9 cellular contexts compared by ENCODE assay signal in the genomic region with DNA sequence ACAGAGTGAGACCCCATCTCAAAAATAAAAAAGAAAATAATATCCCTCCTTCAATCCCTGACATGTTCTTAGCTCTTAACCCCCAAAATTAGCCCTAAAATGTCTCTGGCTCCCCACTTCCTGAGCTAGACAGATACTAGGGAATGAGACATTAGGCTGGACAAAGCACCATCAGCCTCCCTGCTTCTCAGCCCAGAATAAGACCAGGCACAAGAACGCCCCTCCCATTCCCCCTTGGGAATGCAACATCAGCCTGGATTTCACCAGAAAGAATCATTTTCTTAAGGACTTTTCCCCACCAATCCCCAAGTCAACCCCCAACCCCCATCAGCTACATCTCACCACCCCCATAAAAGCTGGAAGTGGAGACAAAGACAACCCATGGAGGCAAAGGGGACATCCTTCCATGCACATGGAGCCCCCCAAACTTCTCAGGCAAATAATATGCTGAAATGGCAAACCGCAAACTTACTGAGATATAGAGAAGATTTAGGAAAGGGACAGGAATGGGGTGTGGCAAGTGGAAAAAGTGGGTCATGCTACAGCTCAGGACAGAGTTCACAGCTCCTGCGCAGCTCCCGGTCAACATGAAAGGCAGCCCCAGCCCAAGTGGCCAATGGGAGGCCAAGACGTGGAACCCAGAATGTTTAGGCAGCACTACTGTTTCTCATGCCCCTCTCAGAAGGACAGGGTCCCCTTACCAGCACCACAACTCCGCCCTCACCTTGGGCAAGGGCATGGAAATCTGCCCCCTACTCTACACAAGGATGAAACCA. TPM values are rescaled to one million over a fixed set of nuclear protein-coding genes. Genes with fewer than 3 reads are reported as not detected.
DNase-seq lines count a peak whose midpoint lies in the region; ATAC-seq and TF ChIP-seq lines count a peak whose summit lies in the region.
"Had no signal": no experiment of that assay in that cellular context is flagged by ENCODE, and none has a peak within 500 bp of the region (broad histone marks: within the 10 kb centered on the region; RNA-seq: fewer than 3 reads in every experiment).

No MANE protein-coding gene starts in this region.

- H3K4me3 ChIP-seq in MG63, result peak overlapping the region; percentile 76
- H3K4me3 ChIP-seq in effector memory CD4-positive, alpha-beta T cell (ENCODE audit: insufficient read depth, low read depth, low read length, poor library complexity, severe bottlenecking), result peak overlapping the region; percentile 86
- H3K4me3 ChIP-seq in neuron (ENCODE audit: low read length), result peak overlapping the region; percentile 92

- H3K9me3 Mint-ChIP-seq in CD4-positive, alpha-beta T cell, result no peaks in the 10 kb centered on the region

- intact Hi-C loops in CD4-positive, alpha-beta T cell (cut with DNase I, micrococcal nuclease), result loop anchor here in 1 of 2 experiments (5.0 kb wide), 2 partner anchors 37 to 188 kb away; partner anchors contain the start of gene NOP2

- peak overlapping the region; percentile 88 for H3K27ac Mint-ChIP-seq in CD4-positive, alpha-beta T cell

- H3K4me3 Mint-ChIP-seq in CD4-positive, alpha-beta T cell, result no peak overlapping the region

- DNase-seq in CD4-positive, alpha-beta T cell, result no peak
- DNase-seq in MG63 (peak; percentile 13), DMS53 treated with DMSO at 0.1 percent for 48 hours (lab: John Stamatoyannopoulos, UW; ENCODE audit: unreplicated experiment) (no peak)
- DNase-seq in effector memory CD4-positive, alpha-beta T cell, result no peak
- DNase-seq in stimulated activated CD4-positive, alpha-beta T cell treated with anti-CD3 and anti-CD28 coated beads, Interleukin-2, amount 100 ng/mL, for 48 hours, result no peak
- DNase-seq: NCI-H748 treated with DMSO at 0.1 percent for 48 hours had no signal

- CTCF ChIA-PET in CD4-positive, alpha-beta T cell (lab: Charles Lee), result interaction anchor here (1.3 to 1.6 kb wide), 4 partner anchors 11 to 134 kb away, joined by 3 to 4 read pairs (median 4); partner anchors contain the start of gene VAMP1

- peaks cover 55% of the 10 kb centered on the region for H3K4me1 Mint-ChIP-seq in CD4-positive, alpha-beta T cell (ENCODE audit: low read depth)

- ATAC-seq in CD4-positive, alpha-beta T cell (ENCODE audit: poor library complexity), result no peak
- ATAC-seq in HG02610 (IDR thresholded peaks at IDR 0.05; ENCODE audit: unreplicated experiment) (no peak), GM19455 (IDR thresholded peaks at IDR 0.05; ENCODE audit: unreplicated experiment) (no peak)

- H3K36me3 Mint-ChIP-seq in CD4-positive, alpha-beta T cell (ENCODE audit: low read depth), result peaks cover 57% of the 10 kb centered on the region

- no peak for TF ChIP-seq CTCF in CD4-positive, alpha-beta T cell (IDR thresholded peaks at IDR 0.05)

- H3K36me3 ChIP-seq in MG63, result peaks cover 66% of the 10 kb centered on the region
- H3K36me3 ChIP-seq in effector memory CD4-positive, alpha-beta T cell (ENCODE audit: control insufficient read depth, insufficient read depth, low read length), result peaks cover 32% of the 10 kb centered on the region
- peaks cover 60% of the 10 kb centered on the region for H3K36me3 ChIP-seq in neuron (ENCODE audit: insufficient read depth, low read length)

- POLR2A ChIA-PET in CD4-positive, alpha-beta T cell (lab: Charles Lee), result interaction anchor here (1.0 to 3.4 kb wide), 7 partner anchors 10 to 120 kb away, joined by 3 to 21 read pairs (median 10); partner anchors contain the start of genes COPS7A, NOP2 and ZNF384

- peaks cover 29% of the 10 kb centered on the region for H3K4me1 ChIP-seq in effector memory CD4-positive, alpha-beta T cell (ENCODE audit: control insufficient read depth, insufficient read depth, low read length, poor library complexity, severe bottlenecking)
- peaks cover 39% of the 10 kb centered on the region for H3K4me1 ChIP-seq in neuron (ENCODE audit: insufficient read depth, low read length)

- peak overlapping the region; percentile 64 for H3K27ac ChIP-seq in CD4-positive, alpha-beta T cell (ENCODE audit: low read depth, low read length)
- H3K27ac ChIP-seq in effector memory CD4-positive, alpha-beta T cell (ENCODE audit: insufficient read depth, low read length, poor library complexity, severe bottlenecking), result peak overlapping the region; percentile 91

- no peak overlapping the region for H2AFZ ChIP-seq in neuron (ENCODE audit: low read depth, low read length)

- no peaks in the 10 kb centered on the region for H3K27me3 Mint-ChIP-seq in CD4-positive, alpha-beta T cell

- H3K9me3 ChIP-seq in CD4-positive, alpha-beta T cell (ENCODE audit: control insufficient read depth, low read length), result no peaks in the 10 kb centered on the region
- H3K9me3 ChIP-seq in MG63, result no peaks in the 10 kb centered on the region; the same call in 1 of the 2 replicates
- no peaks in the 10 kb centered on the region for H3K9me3 ChIP-seq in effector memory CD4-positive, alpha-beta T cell (ENCODE audit: control insufficient read depth, low read length)
- no peaks in the 10 kb centered on the region for H3K9me3 ChIP-seq in neuron (ENCODE audit: low read length)

- no peaks in the 10 kb centered on the region for H3K27me3 ChIP-seq in CD4-positive, alpha-beta T cell (ENCODE audit: control insufficient read depth, insufficient read depth, low read length)
- no peaks in the 10 kb centered on the region for H3K27me3 ChIP-seq in MG63
- H3K27me3 ChIP-seq in effector memory CD4-positive, alpha-beta T cell (replicated peaks; ENCODE audit: control insufficient read depth, insufficient read depth, low read length, poor library complexity, severe bottlenecking), result no peaks in the 10 kb centered on the region
- no peaks in the 10 kb centered on the region for H3K27me3 ChIP-seq in neuron (ENCODE audit: insufficient read depth, low read length)

RNA-seq across cellular contexts. Expression of gene CHD4, which starts 2.7 kb away (rescaled TPM):
- 100 to 1,000 TPM; 288 to 292 TPM for total RNA-seq in CD4-positive, alpha-beta T cell
- total RNA-seq in MG63 (2014; rRNA removed; shearing (Covaris generic); ENCODE audit: low replicate concordance), result 155 and 166 TPM in 2 replicates

RNA-seq across cellular contexts. Expression of gene LPAR5, which starts 31.3 kb away (rescaled TPM):
- total RNA-seq in CD4-positive, alpha-beta T cell, result 1 to 10 TPM; 2.8 to 3.0 TPM
- total RNA-seq in MG63 (2014; rRNA removed; shearing (Covaris generic); ENCODE audit: low replicate concordance), result 0.03 TPM in 1 of 2 replicates, not detected in the other

RNA-seq across cellular contexts. Expression of gene NOP2, which starts 36.4 kb away (rescaled TPM):
- total RNA-seq in CD4-positive, alpha-beta T cell, result 10 to 100 TPM; 75.3 to 76.8 TPM
- 64.5 and 90.4 TPM in 2 replicates for total RNA-seq in MG63 (2014; rRNA removed; shearing (Covaris generic); ENCODE audit: low replicate concordance)

RNA-seq across cellular contexts. Expression of gene ACRBP, which starts 42.8 kb away (rescaled TPM):
- total RNA-seq in CD4-positive, alpha-beta T cell, result under 1 TPM; 0.58 to 0.95 TPM
- total RNA-seq in MG63 (2014; rRNA removed; shearing (Covaris generic); ENCODE audit: low replicate concordance), result not detected in 2 replicates

RNA-seq across cellular contexts. Expression of gene IFFO1, which starts 48.6 kb away (rescaled TPM):
- 10 to 100 TPM; 21.6 to 21.9 TPM for total RNA-seq in CD4-positive, alpha-beta T cell
- total RNA-seq in MG63 (2014; rRNA removed; shearing (Covaris generic); ENCODE audit: low replicate concordance), result 6.1 and 13.2 TPM in 2 replicates
